In the genomic region with DNA sequence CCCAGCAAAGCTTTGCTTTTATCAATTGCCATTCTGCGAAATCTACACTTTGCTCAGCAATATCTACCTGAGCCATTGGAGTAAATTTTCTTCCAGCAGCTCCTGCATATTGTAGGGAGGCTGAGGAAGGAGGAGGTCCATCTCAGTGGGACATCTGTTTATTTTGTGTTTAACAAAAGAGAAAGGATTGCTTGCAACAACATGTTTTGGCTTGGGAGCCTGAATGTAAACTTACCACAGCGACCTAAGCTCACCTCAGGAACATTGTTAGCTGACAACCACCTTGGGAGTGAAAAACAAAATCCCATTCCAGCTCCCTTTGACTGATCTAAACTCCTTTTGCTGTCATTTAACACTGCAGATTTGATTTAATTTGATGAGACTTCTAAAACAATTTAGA, we compare ENCODE assay signal across 2 cellular contexts.
TF ChIP-seq lines count a peak whose summit lies in the region.

No MANE protein-coding gene starts in this region.

TF ChIP-seq in H1, 55 proteins besides CTCF, POLR2A, EP300 and RAD21 (continued from another document):
- TF ChIP-seq FOSL1 (IDR thresholded peaks at IDR 0.05; ENCODE audit: insufficient read depth, low read depth, low read length) (no peak), SP1 (IDR thresholded peaks at IDR 0.05; ENCODE audit: low read depth, low read length) (0 out of 2 replicates have a peak, but pooled peaks have one; percentile 28), GABPA (IDR thresholded peaks at IDR 0.05; ENCODE audit: borderline replicate concordance, insufficient read depth, low read length) (no peak), EZH2 (IDR thresholded peaks at IDR 0.05; ENCODE audit: low read depth, low read length, severe bottlenecking) (no peak), CHD1 (IDR thresholded peaks at IDR 0.05; ENCODE audit: low read depth, low read length) (no peak), CHD7 (IDR thresholded peaks at IDR 0.05; ENCODE audit: insufficient replicate concordance, low read length) (peak; percentile 65), CEBPB (IDR thresholded peaks at IDR 0.05; ENCODE audit: low read depth, low read length) (no peak), SP2 (IDR thresholded peaks at IDR 0.05; ENCODE audit: low read length) (no peak)

TF ChIP-seq in GM12891, 5 proteins besides CTCF, POLR2A, EP300 and RAD21:
- no peak for TF ChIP-seq PAX5 (IDR thresholded peaks at IDR 0.05; ENCODE audit: insufficient read depth, low read length, severe bottlenecking)
- no peak for TF ChIP-seq SPI1 (IDR thresholded peaks at IDR 0.05; ENCODE audit: low read depth, low read length)
- no peak for TF ChIP-seq POU2F2 (IDR thresholded peaks at IDR 0.05; ENCODE audit: low read depth, low read length)
- TF ChIP-seq POLR2AphosphoS5 (IDR thresholded peaks at IDR 0.05; ENCODE audit: low read depth, low read length): no peak
- TF ChIP-seq TAF1 (IDR thresholded peaks at IDR 0.05; ENCODE audit: low read depth, low read length): no peak
TF ChIP-seq in GM12891: peak in this region for 0.
